ENCODE assay signal across 27 cellular contexts in genomic region chr11:100670140-100670539, GRCh38. TPM values are rescaled to one million over a fixed set of nuclear protein-coding genes. Genes with fewer than 3 reads are reported as not detected.
"Had no signal": no experiment of that assay in that cellular context is flagged by ENCODE, and none has a peak within 500 bp of the region (broad histone marks: within the 10 kb centered on the region; RNA-seq: fewer than 3 reads in every experiment).

No MANE protein-coding gene starts in this region.

- FAIRE-seq: astrocyte had no signal

- H3K36me3 ChIP-seq: brain microvascular endothelial cell, lower lobe of right lung, neutrophil, right lobe of liver, upper lobe of left lung had no signal

- H3K4me3 ChIP-seq: coronary artery, dorsolateral prefrontal cortex, lower lobe of right lung, right lobe of liver, skin epidermis, upper lobe of left lung had no signal

- DNase-seq: activated CD4-positive, alpha-beta T cell treated with anti-CD3 and anti-CD28 coated beads for 1 hour; activated CD4-positive, alpha-beta T cell treated with anti-CD3 and anti-CD28 coated beads, Interleukin-2, amount 10 ng/mL, durations not matched to agents 7 days and 5 days; activated CD8-positive, alpha-beta T cell treated with anti-CD3 and anti-CD28 coated beads for 36 hours; activated gamma-delta T cell treated with Interleukin-2 at 50 U/mL for 16 hours; activated naive CD4-positive, alpha-beta T cell treated with anti-CD3 and anti-CD28 coated beads, Interleukin-2, amount 50 U/mL, for 16 hours; activated T-cell treated with anti-CD3 and anti-CD28 coated beads, Interleukin-2, amount 50 U/mL, for 4 hours; amniotic stem cell; brain microvascular endothelial cell; dorsolateral prefrontal cortex; effector memory CD4-positive, alpha-beta T cell; erythroblast; hippocampal formation; kidney glomerular epithelial cell; lower lobe of right lung; naive B cell; nephron progenitor cell; right lobe of liver; stimulated activated CD4-positive, alpha-beta T cell treated with anti-CD3 and anti-CD28 coated beads, Interleukin-4, amount 100 ng/mL, for 24 hours; T-helper 17 cell; upper lobe of left lung had no signal

- ATAC-seq: activated CD8-positive, alpha-beta T cell treated with anti-CD3 and anti-CD28 coated beads for 36 hours; activated T-cell treated with anti-CD3 and anti-CD28 coated beads, Interleukin-2, amount 50 U/mL, for 4 hours; activated T-helper 17 cell treated with anti-CD3 and anti-CD28 coated beads, Interleukin-2, amount 50 U/mL, for 72 hours; left lobe of liver; lower lobe of right lung; right lobe of liver; stimulated activated effector memory CD8-positive, alpha-beta T cell treated with anti-CD3 and anti-CD28 coated beads, Interleukin-12 subunit alpha, Interleukin-12 subunit beta, amount 100 ng/mL, for 72 hours; T-helper 17 cell had no signal

- H3K9me3 ChIP-seq: lower lobe of right lung, neutrophil, right lobe of liver, upper lobe of left lung had no signal

- H3K27me3 ChIP-seq: brain microvascular endothelial cell, neutrophil, right lobe of liver, upper lobe of left lung had no signal

- H3K4me1 ChIP-seq: lower lobe of right lung, upper lobe of left lung had no signal

- H3K27ac ChIP-seq: brain microvascular endothelial cell, coronary artery, dorsolateral prefrontal cortex, lower lobe of right lung, neutrophil, right lobe of liver, skin epidermis, upper lobe of left lung had no signal

RNA-seq across cellular contexts. Expression of gene ARHGAP42, which starts 16.9 kb away (rescaled TPM):
- total RNA-seq: activated T-helper 17 cell treated with anti-CD3 and anti-CD28 coated beads, Interleukin-2, amount 50 U/mL, for 72 hours had no signal
